ENCODE assay signal across 9 cellular contexts in the genomic region with DNA sequence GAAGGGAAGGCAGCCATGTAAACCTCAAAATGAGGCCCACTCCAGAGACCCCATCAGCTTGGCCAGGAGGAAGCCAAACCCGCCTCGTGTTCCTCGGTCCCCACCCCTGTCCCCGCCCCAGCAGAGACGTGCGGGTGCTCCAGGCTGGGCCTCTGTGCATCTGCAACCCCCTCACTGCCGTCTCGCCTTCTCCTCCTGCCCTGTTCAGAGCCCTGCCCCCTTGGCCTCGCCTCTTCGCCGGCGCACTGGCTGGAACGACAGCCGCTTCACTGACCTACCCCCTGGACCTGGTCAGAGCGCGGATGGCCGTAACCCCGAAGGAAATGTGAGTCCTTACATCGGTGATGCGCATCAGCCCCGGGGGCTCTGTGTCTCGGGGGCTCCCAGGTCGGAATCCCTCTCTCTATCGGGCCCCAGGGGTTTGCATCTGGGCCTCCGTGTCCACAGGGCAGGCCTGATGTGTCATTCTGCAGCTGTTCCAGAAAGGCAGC. TPM values are rescaled to one million over a fixed set of nuclear protein-coding genes. Genes with fewer than 3 reads are reported as not detected.
A peak's percentile ranks its signal among the peaks of the same experiment; 100 is the strongest.
DNase-seq lines count a peak whose midpoint lies in the region; ATAC-seq and TF ChIP-seq lines count a peak whose summit lies in the region.
"Had no signal": no experiment of that assay in that cellular context is flagged by ENCODE, and none has a peak within 500 bp of the region (broad histone marks: within the 10 kb centered on the region; RNA-seq: fewer than 3 reads in every experiment).

No MANE protein-coding gene starts in this region.

- CTCF ChIA-PET in Caco-2 (lab: Charles Lee) = interaction anchor here (0.7 to 1.0 kb wide), 2 partner anchors 9 to 43 kb away, joined by 3 read pairs; no protein-coding TSS in a partner anchor
- CTCF ChIA-PET in GM10248 (lab: Yijun Ruan, JAX) = interaction anchor here (1.5 kb wide), 1 partner anchor 10 kb away, joined by 3 read pairs; no protein-coding TSS in a partner anchor

- POLR2A ChIA-PET in Caco-2 (lab: Charles Lee) (no interaction called here), GM10248 (lab: Yijun Ruan, JAX) (no interaction called here)

- no peak for TF ChIP-seq CTCF in Caco-2 (IDR thresholded peaks at IDR 0.05; ENCODE audit: insufficient read depth in 1 of 2, low read depth in 1 of 2, low read length in 1 of 2, severe bottlenecking in 1 of 2, unreplicated experiment in 1 of 2)
- no peak for TF ChIP-seq CTCF in astrocyte of the cerebellum (IDR thresholded peaks at IDR 0.05; ENCODE audit: low read depth, low read length, missing control alignments)
- TF ChIP-seq CTCF in osteocyte (IDR thresholded peaks at IDR 0.05) = no peak
- no peak for TF ChIP-seq CTCF in GM10248 (IDR thresholded peaks at IDR 0.05; ENCODE audit: control extremely low read depth, extremely low read depth, low read depth, missing control alignments)

- intact Hi-C loops in Caco-2 (cut with micrococcal nuclease; ENCODE audit: unreplicated experiment) = no loop called here
- intact Hi-C loops in left cardiac atrium (cut with DNase I) = no loop called here

- ATAC-seq in left cardiac atrium (peak; percentile 28 to 65), GM21529 (IDR thresholded peaks at IDR 0.05; ENCODE audit: unreplicated experiment) (no peak)

- no peaks in the 10 kb centered on the region for H3K4me1 Mint-ChIP-seq in Caco-2 (ENCODE audit: low read depth, unreplicated experiment)
- H3K4me1 Mint-ChIP-seq in osteocyte (ENCODE audit: unreplicated experiment) = peaks cover 20% of the 10 kb centered on the region

- H3K9me3 Mint-ChIP-seq in Caco-2 (ENCODE audit: unreplicated experiment) (no peaks in the 10 kb centered on the region), osteocyte (ENCODE audit: unreplicated experiment) (no peaks in the 10 kb centered on the region)
- H3K9me3 Mint-ChIP-seq: T-helper 1 cell treated with Interleukin-12 subunit alpha and Interleukin-12 subunit beta and Interleukin-4 antibody, amounts not matched to agents 30 μg/mL and 1 μg/mL, for 36 hours had no signal

- BruUV-seq in Caco-2 (replicated peaks; lab: Mats Ljungman, UMichigan) = TSS peak; percentile 12

- H3K9me3 ChIP-seq in Caco-2 = no peaks in the 10 kb centered on the region

- H3K4me3 Mint-ChIP-seq in Caco-2 (ENCODE audit: unreplicated experiment) (peak overlapping the region; percentile 78), osteocyte (ENCODE audit: unreplicated experiment) (peak overlapping the region; percentile 65)
- H3K4me3 Mint-ChIP-seq: T-helper 1 cell treated with Interleukin-12 subunit alpha and Interleukin-12 subunit beta and Interleukin-4 antibody, amounts not matched to agents 30 μg/mL and 1 μg/mL, for 36 hours had no signal

- H3K27ac Mint-ChIP-seq in Caco-2 (ENCODE audit: unreplicated experiment) = peak overlapping the region; percentile 60
- H3K27ac Mint-ChIP-seq in osteocyte (ENCODE audit: unreplicated experiment) = peak overlapping the region; percentile 10
- H3K27ac Mint-ChIP-seq: T-helper 1 cell treated with Interleukin-12 subunit alpha and Interleukin-12 subunit beta and Interleukin-4 antibody, amounts not matched to agents 30 μg/mL and 1 μg/mL, for 36 hours had no signal

- H3K27me3 Mint-ChIP-seq in Caco-2 (ENCODE audit: insufficient read depth, unreplicated experiment) (no peaks in the 10 kb centered on the region), osteocyte (ENCODE audit: unreplicated experiment) (no peaks in the 10 kb centered on the region)

- peaks cover 6% of the 10 kb centered on the region for H3K36me3 Mint-ChIP-seq in Caco-2 (ENCODE audit: insufficient read depth, unreplicated experiment)
- peaks cover 2% of the 10 kb centered on the region for H3K36me3 Mint-ChIP-seq in osteocyte (ENCODE audit: unreplicated experiment)

- H3K36me3 ChIP-seq in Caco-2 (ENCODE audit: control insufficient read depth, insufficient read depth, low read length) = no peaks in the 10 kb centered on the region

- H3K4me3 ChIP-seq in Caco-2 (ENCODE audit: low read depth, low read length) (no peak overlapping the region), astrocyte of the cerebellum (ENCODE audit: low read depth, low read length) (peak overlapping the region; percentile 33)

- no peaks in the 10 kb centered on the region for H3K27me3 ChIP-seq in Caco-2 (replicated peaks; ENCODE audit: control insufficient read depth, insufficient read depth, low read length)

- DNase-seq in Caco-2 (no peak), astrocyte of the cerebellum (ENCODE audit: low read depth) (no peak), left cardiac atrium (peak; percentile 46), osteocyte (ENCODE audit: extremely low spot score, unreplicated experiment) (no peak), NCI-H1417 (lab: John Stamatoyannopoulos, UW) (no peak), DMS114 treated with DMSO at 0.1 percent for 48 hours (lab: John Stamatoyannopoulos, UW; ENCODE audit: unreplicated experiment) (no peak), GM10248 (ENCODE audit: extremely low spot score) (no peak)

- in situ Hi-C loops in astrocyte of the cerebellum (cut with HindIII; ENCODE audit: low sequenced_read_pairs) = no loop called here

- H3K4me1 ChIP-seq in Caco-2 = peaks cover 16% of the 10 kb centered on the region

RNA-seq across cellular contexts. Expression of a gene that starts 32.2 kb away (rescaled TPM):
- total RNA-seq in Caco-2 (2022) (36.9 and 38.3 TPM in 2 replicates), left cardiac atrium (10 to 100 TPM; 19.1 to 21.2 TPM), osteocyte (34.3 and 37.5 TPM in 2 replicates)

RNA-seq across cellular contexts. Expression of a gene that starts 42.3 kb away (rescaled TPM):
- total RNA-seq in Caco-2 (2022) (4.5 and 5.4 TPM in 2 replicates), left cardiac atrium (10 to 100 TPM; 13.9 to 15.2 TPM), osteocyte (10.0 and 10.6 TPM in 2 replicates)
